Comparison of ENCODE assay signal across 8 cellular contexts in the genomic region with DNA sequence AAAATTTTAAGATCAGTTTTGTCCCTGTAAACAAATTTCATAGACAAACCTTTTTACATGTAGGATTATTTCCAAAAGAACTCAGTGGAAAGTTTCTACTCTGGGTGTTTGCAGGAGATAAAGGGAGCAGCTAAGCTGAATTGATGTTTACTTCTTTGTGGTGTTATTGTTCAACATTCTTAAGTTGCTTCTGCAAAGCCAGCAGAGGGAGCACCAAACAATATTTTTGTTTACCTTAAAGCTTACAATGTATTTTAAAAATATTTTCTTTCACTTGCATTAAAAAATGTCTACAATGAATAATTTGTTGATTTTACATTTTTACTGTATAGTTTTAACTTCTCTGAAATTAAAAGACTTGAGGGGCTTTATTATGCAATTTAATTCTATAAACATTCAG.
DNase-seq lines count a peak whose midpoint lies in the region; ATAC-seq, FAIRE-seq and TF ChIP-seq lines count a peak whose summit lies in the region.

No MANE protein-coding gene starts in this region.

- peaks cover 5 to 10% of the 10 kb centered on the region in 2 donors for H3K4me1 ChIP-seq in kidney (ENCODE audit: control insufficient read depth in 1 of 2, insufficient read depth in 1 of 2, low read depth in 1 of 2, low read length in 2 of 2)

- intact Hi-C loops in kidney (cut with DNase I), result no loop called here

- no peak for TF ChIP-seq POLR2A in H54 (IDR thresholded peaks at IDR 0.05; ENCODE audit: low read depth, low read length)

- FAIRE-seq in H54 (lab: Jason Lieb, UNC), result peak; percentile 58
- FAIRE-seq in kidney (lab: Jason Lieb, UNC), result peak; percentile 81

- no peak overlapping the region for H3K27ac ChIP-seq in kidney (ENCODE audit: low read depth in 2 of 2, low read length in 2 of 2)

- no peak overlapping the region for H3K4me3 ChIP-seq in kidney (ENCODE audit: low read length in 2 of 2)

- H3K9ac ChIP-seq in kidney (ENCODE audit: low read length in 2 of 2), result no peak overlapping the region

- TF ChIP-seq CTCF in kidney (IDR thresholded peaks at IDR 0.05; ENCODE audit: borderline replicate concordance, extremely low read depth, insufficient read depth), result peak; percentile 30

- no peaks in the 10 kb centered on the region for H3K36me3 ChIP-seq in kidney (ENCODE audit: control insufficient read depth in 1 of 2, insufficient read depth in 2 of 2, low read length in 2 of 2)

- ATAC-seq in HG03469 (IDR thresholded peaks at IDR 0.05; ENCODE audit: unreplicated experiment) (no peak), HG03039 (IDR thresholded peaks at IDR 0.05; ENCODE audit: unreplicated experiment) (no peak)

- H3K9me3 ChIP-seq in kidney (ENCODE audit: control insufficient read depth in 1 of 2, low read length in 2 of 2), result no peaks in the 10 kb centered on the region

- peak; percentile 18 for DNase-seq in AG20443 (ENCODE audit: low spot score)
- no peak for DNase-seq in H54 (ENCODE audit: insufficient read length, low spot score)
- peak; percentile 15 for DNase-seq in amniotic stem cell (lab: John Stamatoyannopoulos, UW)
- no peak for DNase-seq in kidney
- no peak for DNase-seq in NCI-H2081 (lab: John Stamatoyannopoulos, UW)
- no peak for DNase-seq in stimulated activated CD8-positive, alpha-beta memory T cell treated with anti-CD3 and anti-CD28 coated beads, Interleukin-4, amount 100 ng/mL, for 48 hours

Comparison
In these comparisons a context has a peak if more than half of its experiments do, and no peak if none do; other contexts are left out.
1. DNase-seq: peak in AG20443 (single experiment) and amniotic stem cell (single experiment); none in H54 (single experiment), kidney (single experiment), NCI-H2081 (0 of 2) and stimulated activated CD8-positive, alpha-beta memory T cell treated with anti-CD3 and anti-CD28 coated beads, Interleukin-4, amount 100 ng/mL, for 48 hours (single experiment).